ENCODE assay signal across 8 cellular contexts in genomic region chr2:142416996-142417395, GRCh38.
"Had no signal": no experiment of that assay in that cellular context is flagged by ENCODE, and none has a peak within 500 bp of the region (broad histone marks: within the 10 kb centered on the region; RNA-seq: fewer than 3 reads in every experiment).

No MANE protein-coding gene starts in this region.

- H3K9me3 Mint-ChIP-seq: IgD-negative memory B cell had no signal

- H3K4me1 Mint-ChIP-seq: IgD-negative memory B cell had no signal

- H3K36me3 Mint-ChIP-seq: IgD-negative memory B cell had no signal

- H3K9ac ChIP-seq: KMS-11 had no signal

- H3K4me2 ChIP-seq: KMS-11 had no signal

- H3K27me3 Mint-ChIP-seq: IgD-negative memory B cell had no signal

- H3K27ac ChIP-seq: HL-60, KMS-11 had no signal

- FAIRE-seq: HTR-8/SVneo, K562 had no signal

- H3K27ac Mint-ChIP-seq: IgD-negative memory B cell had no signal

- H3K4me3 Mint-ChIP-seq: IgD-negative memory B cell had no signal

- ATAC-seq: K562 had no signal

- DNase-seq: IMR-90, KBM-7, KG1 had no signal

- H3K4me3 ChIP-seq: K562 had no signal
